Comparison of ENCODE assay signal across 27 cellular contexts in genomic region chr20:57543754-57544153, GRCh38. TPM values are rescaled to one million over a fixed set of nuclear protein-coding genes. Genes with fewer than 3 reads are reported as not detected.
DNase-seq lines count a peak whose midpoint lies in the region; ATAC-seq, FAIRE-seq and TF ChIP-seq lines count a peak whose summit lies in the region.
"Had no signal": no experiment of that assay in that cellular context is flagged by ENCODE, and none has a peak within 500 bp of the region (broad histone marks: within the 10 kb centered on the region; RNA-seq: fewer than 3 reads in every experiment).

No MANE protein-coding gene starts in this region.

- TSS peak; percentile 12 for BruUV-seq in OCI-LY7 (replicated peaks; lab: Mats Ljungman, UMichigan)
- no TSS peak for BruUV-seq in HepG2 (replicated peaks; lab: Mats Ljungman, UMichigan)

- H3K27ac ChIP-seq in OCI-LY7 (ENCODE audit: low read depth, low read length, poor library complexity, severe bottlenecking) (no peak overlapping the region), HepG2 (ENCODE audit: extremely low read length, insufficient read depth, low read length) (no peak overlapping the region), subcutaneous abdominal adipose tissue (ENCODE audit: low read depth, low read length) (peak overlapping the region; percentile 54)
- H3K27ac ChIP-seq: 22Rv1; BLaER1 treated with 17β-estradiol and CSF1 and Interleukin-3, amounts not matched to agents 10 nM and 100 nM; GM23248 had no signal

- FAIRE-seq in HTR-8/SVneo (lab: Jason Lieb, UNC) = peak; percentile 26
- FAIRE-seq in HepG2 (lab: Jason Lieb, UNC) = no peak
- FAIRE-seq: A204.1, D721Med, GM12892, GM19239, H1 had no signal

- H3K79me2 ChIP-seq in OCI-LY7 (ENCODE audit: insufficient read depth, low read depth, low read length) = no peaks in the 10 kb centered on the region
- H3K79me2 ChIP-seq in HepG2 (ENCODE audit: insufficient read depth, low read length) = no peaks in the 10 kb centered on the region

- TF ChIP-seq RAD21 in HepG2 (CRISPR knock-in tag; IDR thresholded peaks at IDR 0.05) = no peak

- CTCF ChIA-PET in OCI-LY7 (lab: Charles Lee; ENCODE audit: unreplicated experiment) = interaction anchor here (1.1 kb wide), 1 partner anchor 22 kb away, joined by 3 read pairs; no protein-coding TSS in a partner anchor
- CTCF ChIA-PET in HepG2 (lab: Yijun Ruan, JAX; ENCODE audit: low intra/inter-chr PET ratio, low total read pairs) = no interaction called here

- ATAC-seq in HepG2 = no peak
- no peak for ATAC-seq in mucosa of descending colon

- WGBS in HepG2 (ENCODE audit: low lambda C conversion rate) = 17% methylated on average over 2 of the region's 2 CpGs

- TF ChIP-seq CTCF in OCI-LY7 (conservative IDR thresholded peaks at IDR 0.05; ENCODE audit: low read length) = no peak
- TF ChIP-seq CTCF in HepG2 (CRISPR knock-in tag; IDR thresholded peaks at IDR 0.05) = no peak
- no peak for TF ChIP-seq CTCF in mucosa of descending colon (IDR thresholded peaks at IDR 0.05)

- TF ChIP-seq POLR2A in HepG2 (IDR thresholded peaks at IDR 0.05; ENCODE audit: insufficient read depth in 1 of 2, low read depth in 2 of 2, low read length in 2 of 2) = no peak

- TF ChIP-seq EP300 in HepG2 (IDR thresholded peaks at IDR 0.05; ENCODE audit: low read depth in 2 of 2, low read length in 2 of 2) (no peak), HepG2 (CRISPR knock-in tag; IDR thresholded peaks at IDR 0.05; ENCODE audit: borderline replicate concordance) (no peak)

- no peaks in the 10 kb centered on the region for H3K9me2 ChIP-seq in OCI-LY7 (ENCODE audit: insufficient read depth, low read length)

- H2AFZ ChIP-seq in OCI-LY7 (ENCODE audit: low read length) (no peak overlapping the region), HepG2 (ENCODE audit: low read length) (no peak overlapping the region)
- H2AFZ ChIP-seq: GM23248 had no signal

- in situ Hi-C loops in HepG2 (cut with HindIII; ENCODE audit: extremely low pct_ligation_motif_present, low pct_unique_long_range_greater_than_20kb) = no loop called here

- no peaks in the 10 kb centered on the region for H4K20me1 ChIP-seq in OCI-LY7 (ENCODE audit: insufficient read depth, low read length)
- H4K20me1 ChIP-seq in HepG2 (ENCODE audit: insufficient read depth, low read length) = no peaks in the 10 kb centered on the region
- H4K20me1 ChIP-seq: BLaER1 treated with 17β-estradiol and CSF1 and Interleukin-3, amounts not matched to agents 10 nM and 100 nM had no signal

- H3K36me3 ChIP-seq in OCI-LY7 (ENCODE audit: insufficient read depth, low read length) (no peaks in the 10 kb centered on the region), HepG2 (replicated peaks in 1 of 2; ENCODE audit: control insufficient read depth in 1 of 2, insufficient read depth in 2 of 2, low read length in 2 of 2) (no peaks in the 10 kb centered on the region), subcutaneous abdominal adipose tissue (ENCODE audit: control insufficient read depth in 5 of 5, insufficient read depth in 5 of 5, low read length in 5 of 5) (no peaks in the 10 kb centered on the region), mucosa of descending colon (ENCODE audit: low read depth) (no peaks in the 10 kb centered on the region)
- H3K36me3 ChIP-seq: BE2C; BLaER1 treated with 17β-estradiol and CSF1 and Interleukin-3, amounts not matched to agents 10 nM and 100 nM had no signal

- DNase-seq in HTR-8/SVneo (ENCODE audit: insufficient read length, low spot score) = no peak
- DNase-seq in OCI-LY7 (ENCODE audit: low spot score) = no peak
- DNase-seq in HepG2 (ENCODE audit: low spot score) = no peak
- no peak for DNase-seq in SK-N-DZ (ENCODE audit: low spot score)
- no peak for DNase-seq in mucosa of descending colon
- no peak for DNase-seq in GM03348 (ENCODE audit: low spot score)
- DNase-seq: BE2C; CD4-positive, alpha-beta T cell; CD8-positive, alpha-beta memory T cell; DMS 273 treated with DMSO at 0.1 percent for 48 hours; DMS79 treated with DMSO at 0.1 percent for 48 hours; GF-D8; GM23248; H7; HCEC 1CT had no signal

- no peak overlapping the region for H3K4me3 ChIP-seq in OCI-LY7 (ENCODE audit: low read depth, low read length, poor library complexity, severe bottlenecking)
- no peak overlapping the region for H3K4me3 ChIP-seq in HepG2 (replicated peaks in 1 of 3; ENCODE audit: insufficient read depth in 1 of 3, low read depth in 2 of 3, low read length in 3 of 3)
- no peak overlapping the region for H3K4me3 ChIP-seq in subcutaneous abdominal adipose tissue (ENCODE audit: low read depth in 1 of 5, low read length in 5 of 5)
- H3K4me3 ChIP-seq in mucosa of descending colon = no peak overlapping the region
- H3K4me3 ChIP-seq: BLaER1 treated with 17β-estradiol and CSF1 and Interleukin-3, amounts not matched to agents 10 nM and 100 nM; GM23248 had no signal

- intact Hi-C loops in OCI-LY7 (cut with micrococcal nuclease; ENCODE audit: unreplicated experiment) = no loop called here
- intact Hi-C loops in HepG2 (cut with micrococcal nuclease; ENCODE audit: unreplicated experiment) = no loop called here
- intact Hi-C loops in mucosa of descending colon (cut with DNase I, micrococcal nuclease) = no loop called here

- no peaks in the 10 kb centered on the region for H3K9me3 ChIP-seq in OCI-LY7 (ENCODE audit: low read length)
- H3K9me3 ChIP-seq in HepG2 (ENCODE audit: low read length) = no peaks in the 10 kb centered on the region
- H3K9me3 ChIP-seq in subcutaneous abdominal adipose tissue (ENCODE audit: control insufficient read depth in 5 of 5, low read length in 5 of 5) = peaks cover 0 to 6% (median 2%) of the 10 kb centered on the region in 5 donors
- H3K9me3 ChIP-seq in mucosa of descending colon = no peaks in the 10 kb centered on the region
- H3K9me3 ChIP-seq: BE2C had no signal

- H3K9ac ChIP-seq in HepG2 (ENCODE audit: insufficient read depth, low read depth, low read length) = no peak overlapping the region
- H3K9ac ChIP-seq in subcutaneous abdominal adipose tissue (ENCODE audit: low read length in 5 of 5) = no peak overlapping the region
- H3K9ac ChIP-seq: BLaER1 treated with 17β-estradiol and CSF1 and Interleukin-3, amounts not matched to agents 10 nM and 100 nM; GM23248 had no signal

- no peak overlapping the region for H3K4me2 ChIP-seq in OCI-LY7 (ENCODE audit: low read length)
- H3K4me2 ChIP-seq in HepG2 (ENCODE audit: low read depth, low read length) = no peak overlapping the region
- H3K4me2 ChIP-seq: BLaER1 treated with 17β-estradiol and CSF1 and Interleukin-3, amounts not matched to agents 10 nM and 100 nM had no signal

- POLR2A ChIA-PET in OCI-LY7 (lab: Charles Lee) = no interaction called here
- POLR2A ChIA-PET in HepG2 (lab: Yijun Ruan, JAX) = no interaction called here

- H3K4me1 ChIP-seq in OCI-LY7 (ENCODE audit: insufficient read depth, low read length, poor library complexity, severe bottlenecking) (no peaks in the 10 kb centered on the region), HepG2 (ENCODE audit: insufficient read depth, low read length) (peaks cover 57% of the 10 kb centered on the region), subcutaneous abdominal adipose tissue (ENCODE audit: control insufficient read depth in 5 of 5, insufficient read depth in 5 of 5, low read length in 5 of 5) (peaks cover 5 to 33% (median 28%) of the 10 kb centered on the region in 5 donors), mucosa of descending colon (ENCODE audit: low read depth) (peaks cover 22% of the 10 kb centered on the region)
- H3K4me1 ChIP-seq: BE2C; BLaER1 treated with 17β-estradiol and CSF1 and Interleukin-3, amounts not matched to agents 10 nM and 100 nM had no signal

- H3K27me3 ChIP-seq in HepG2 (ENCODE audit: control insufficient read depth in 1 of 2, insufficient read depth in 2 of 2, low read length in 2 of 2) (peaks cover 6 to 57% of the 10 kb centered on the region in 2 experiments; a peak in 3 of 5 replicates), subcutaneous abdominal adipose tissue (ENCODE audit: control insufficient read depth in 5 of 5, insufficient read depth in 4 of 5, low read length in 5 of 5) (no peaks in the 10 kb centered on the region)
- H3K27me3 ChIP-seq: BLaER1 treated with 17β-estradiol and CSF1 and Interleukin-3, amounts not matched to agents 10 nM and 100 nM had no signal

RNA-seq across cellular contexts. Expression of gene PCK1, which starts 17.2 kb away (rescaled TPM):
- total RNA-seq in OCI-LY7 (2014; rRNA removed; shearing (Covaris generic)) = 5.7 and 6.9 TPM in 2 replicates
- total RNA-seq in OCI-LY7 (2022) (13.0 and 13.4 TPM in 2 replicates), HepG2 (2016; rRNA removed; fragmentation: Illumina TruSeq; extraction: Trizol) (5.4 and 12.6 TPM in 2 replicates), mucosa of descending colon (100 to 1,000 TPM; 134 to 467 (median 136) TPM)
- total RNA-seq in HepG2 (2016; cell fraction: cytosol; rRNA removed; fragmentation: Illumina TruSeq; extraction: Trizol; ENCODE audit: low read depth) = 3.7 TPM in 2 replicates
- total RNA-seq in HepG2 (2016; cell fraction: insoluble cytoplasmic fraction; rRNA removed; fragmentation: Illumina TruSeq; extraction: Trizol) = 5.2 and 15.5 TPM in 2 replicates
- 3.3 and 3.9 TPM in 2 replicates for total RNA-seq in HepG2 (2016; cell fraction: membrane; rRNA removed; fragmentation: Illumina TruSeq; extraction: Trizol)
- 23.9 and 29.1 TPM in 2 replicates for total RNA-seq in HepG2 (2016; cell fraction: nucleus; rRNA removed; fragmentation: Illumina TruSeq; extraction: Trizol)
- 6.5 and 19.5 TPM in 2 replicates for polyA plus RNA-seq in HepG2 (2011; rRNA removed)
- polyA plus RNA-seq in HepG2 (2011; cell fraction: cytosol; rRNA removed) = 2.9 and 9.4 TPM in 2 replicates
- polyA plus RNA-seq in HepG2 (2011; cell fraction: nucleus; rRNA removed) = 21.5 and 61.9 TPM in 2 replicates
- 220 and 303 TPM in 2 replicates for polyA plus RNA-seq in HepG2 (2012)
- 0.43 and 0.67 TPM in 2 replicates for polyA plus RNA-seq in HepG2 (2016; cell fraction: cytosol; fragmentation: Illumina TruSeq; extraction: Trizol; ENCODE audit: low read depth)
- polyA plus RNA-seq in HepG2 (2016; cell fraction: insoluble cytoplasmic fraction; fragmentation: Illumina TruSeq; extraction: Trizol; ENCODE audit: low read depth) = 5.0 and 5.7 TPM in 2 replicates
- polyA plus RNA-seq in HepG2 (2016; cell fraction: membrane; fragmentation: Illumina TruSeq; extraction: Trizol; ENCODE audit: low read depth) = 0.71 and 0.72 TPM in 2 replicates
- polyA plus RNA-seq in HepG2 (2016; cell fraction: nucleus; fragmentation: Illumina TruSeq; extraction: Trizol; ENCODE audit: insufficient read depth, low read depth) = 17.4 and 17.7 TPM in 2 replicates
- 0.12 and 22.5 TPM in 2 replicates for polyA minus RNA-seq in HepG2 (2011; rRNA and poly(A)+ RNA removed; ENCODE audit: low replicate concordance)
- polyA minus RNA-seq in HepG2 (2011; cell fraction: cytosol; rRNA and poly(A)+ RNA removed) = 7.7 and 23.7 TPM in 2 replicates
- polyA minus RNA-seq in HepG2 (2011; cell fraction: nucleus; rRNA and poly(A)+ RNA removed) = 39.8 and 149 TPM in 2 replicates
- polyA plus RNA-seq in SK-N-DZ (2014; cell fraction: cytosol; rRNA removed) = not detected in 2 replicates
- not detected in 2 replicates for polyA plus RNA-seq in SK-N-DZ (2014; cell fraction: nucleus; rRNA removed)
- total RNA-seq: CD4-positive, alpha-beta T cell; CD8-positive, alpha-beta memory T cell; Daoy; G401; GM23248; H1; H7 had no signal
- polyA plus RNA-seq: AG04450; CD14-positive monocyte; CD8-positive, alpha-beta memory T cell; GM23248; H1 had no signal

RNA-seq across cellular contexts. Expression of gene CTCFL, which starts 18.8 kb away (rescaled TPM):
- 0.63 TPM in 1 of 2 replicates, not detected in the other for total RNA-seq in OCI-LY7 (2014; rRNA removed; shearing (Covaris generic))
- not detected in 2 replicates for total RNA-seq in OCI-LY7 (2022)
- total RNA-seq in HepG2 (2016; rRNA removed; fragmentation: Illumina TruSeq; extraction: Trizol) = not detected in 2 replicates
- total RNA-seq in HepG2 (2016; cell fraction: cytosol; rRNA removed; fragmentation: Illumina TruSeq; extraction: Trizol; ENCODE audit: low read depth) = not detected in 2 replicates
- total RNA-seq in HepG2 (2016; cell fraction: insoluble cytoplasmic fraction; rRNA removed; fragmentation: Illumina TruSeq; extraction: Trizol) = not detected in 2 replicates
- not detected in 2 replicates for total RNA-seq in HepG2 (2016; cell fraction: membrane; rRNA removed; fragmentation: Illumina TruSeq; extraction: Trizol)
- total RNA-seq in HepG2 (2016; cell fraction: nucleus; rRNA removed; fragmentation: Illumina TruSeq; extraction: Trizol) = not detected in 2 replicates
- polyA plus RNA-seq in HepG2 (2011; rRNA removed) = 0.04 and 0.05 TPM in 2 replicates
- 0.03 TPM in 1 of 2 replicates, not detected in the other for polyA plus RNA-seq in HepG2 (2011; cell fraction: cytosol; rRNA removed)
- not detected in 2 replicates for polyA plus RNA-seq in HepG2 (2011; cell fraction: nucleus; rRNA removed)
- polyA plus RNA-seq in HepG2 (2012) = 0.13 and 0.42 TPM in 2 replicates
- polyA plus RNA-seq in HepG2 (2016; cell fraction: cytosol; fragmentation: Illumina TruSeq; extraction: Trizol; ENCODE audit: low read depth) = not detected in 2 replicates
- polyA plus RNA-seq in HepG2 (2016; cell fraction: insoluble cytoplasmic fraction; fragmentation: Illumina TruSeq; extraction: Trizol; ENCODE audit: low read depth) = not detected in 2 replicates
- not detected in 2 replicates for polyA plus RNA-seq in HepG2 (2016; cell fraction: membrane; fragmentation: Illumina TruSeq; extraction: Trizol; ENCODE audit: low read depth)
- not detected in 2 replicates for polyA plus RNA-seq in HepG2 (2016; cell fraction: nucleus; fragmentation: Illumina TruSeq; extraction: Trizol; ENCODE audit: insufficient read depth, low read depth)
- polyA minus RNA-seq in HepG2 (2011; rRNA and poly(A)+ RNA removed; ENCODE audit: low replicate concordance) = 0.22 and 0.26 TPM in 2 replicates
- not detected in 2 replicates for polyA minus RNA-seq in HepG2 (2011; cell fraction: cytosol; rRNA and poly(A)+ RNA removed)
- not detected in 2 replicates for polyA minus RNA-seq in HepG2 (2011; cell fraction: nucleus; rRNA and poly(A)+ RNA removed)
- polyA plus RNA-seq in SK-N-DZ (2014; cell fraction: cytosol; rRNA removed) = not detected in 2 replicates
- polyA plus RNA-seq in SK-N-DZ (2014; cell fraction: nucleus; rRNA removed) = not detected in 2 replicates
- total RNA-seq in mucosa of descending colon = not detected
- total RNA-seq: CD4-positive, alpha-beta T cell; CD8-positive, alpha-beta memory T cell; GM23248 had no signal
- polyA plus RNA-seq: AG04450; CD14-positive monocyte; CD8-positive, alpha-beta memory T cell; GM23248 had no signal

Comparison
In these comparisons a context has a peak if more than half of its experiments do, and no peak if none do; other contexts are left out.
1. RNA of gene PCK1, which starts 17.2 kb away (total RNA-seq): 134 to 467 TPM in mucosa of descending colon; 5.7 to 13.4 TPM in OCI-LY7 and 3.3 to 29.1 TPM in HepG2; every median in the first group is over 4 times any median in the second.